10 cellular contexts compared by ENCODE assay signal in the genomic region with DNA sequence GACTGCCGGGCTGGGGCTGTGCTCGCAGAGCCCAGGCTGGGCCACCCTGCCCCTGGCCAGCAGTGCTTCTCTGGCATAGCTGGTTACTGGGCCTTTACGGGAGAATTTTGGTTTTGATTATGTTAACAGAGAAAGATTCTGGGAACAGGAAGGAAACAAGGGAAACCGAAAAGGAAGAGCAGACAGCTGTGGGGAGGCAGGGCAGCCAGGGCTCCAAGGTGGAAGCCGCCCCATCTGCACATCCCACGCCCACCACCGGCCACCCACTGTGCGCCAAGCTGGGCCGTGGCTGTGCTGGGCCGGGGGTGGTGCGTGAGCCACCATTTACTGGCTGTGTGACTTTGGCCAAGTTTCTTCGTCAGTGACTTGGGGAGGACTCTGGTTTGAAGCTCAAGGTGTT. TPM values are rescaled to one million over a fixed set of nuclear protein-coding genes. Genes with fewer than 3 reads are reported as not detected.
A peak's percentile ranks its signal among the peaks of the same experiment; 100 is the strongest.
DNase-seq lines count a peak whose midpoint lies in the region; ATAC-seq and TF ChIP-seq lines count a peak whose summit lies in the region.
"Had no signal": no experiment of that assay in that cellular context is flagged by ENCODE, and none has a peak within 500 bp of the region (broad histone marks: within the 10 kb centered on the region; RNA-seq: fewer than 3 reads in every experiment).

No MANE protein-coding gene starts in this region.

- H3K4ac ChIP-seq in IMR-90 (ENCODE audit: low read depth, low read length) (peak overlapping the region; percentile 65), neuronal stem cell (ENCODE audit: low read length) (peak overlapping the region; percentile 67)

- POLR2A ChIA-PET in IMR-90 (lab: Charles Lee; ENCODE audit: unreplicated experiment), result no interaction called here

- H3K79me1 ChIP-seq in IMR-90 (ENCODE audit: low read depth in 1 of 2, low read length in 2 of 2) (peaks cover 12 to 61% of the 10 kb centered on the region in 2 experiments), neuronal stem cell (ENCODE audit: low read depth, low read length) (no peaks in the 10 kb centered on the region)

- no peak overlapping the region for H3K56ac ChIP-seq in IMR-90 (ENCODE audit: extremely low read depth, insufficient read depth, low read length)

- H2AK5ac ChIP-seq in IMR-90 (ENCODE audit: low read depth, low read length) (peak overlapping the region; percentile 98; the same call in 1 of the 2 replicates), neuronal stem cell (ENCODE audit: low read depth, low read length) (no peak overlapping the region)

- H2BK20ac ChIP-seq in IMR-90 (ENCODE audit: low read depth, low read length), result no peak overlapping the region

- H2AK9ac ChIP-seq in IMR-90 (replicated peaks; ENCODE audit: low read depth, low read length, poor library complexity), result peak overlapping the region; percentile 98

- no peaks in the 10 kb centered on the region for H3K9me3 ChIP-seq in IMR-90 (ENCODE audit: control insufficient read depth, insufficient read depth, low read length)
- H3K9me3 ChIP-seq in neuronal stem cell (replicated peaks in 1 of 2; ENCODE audit: control insufficient read depth in 2 of 2, insufficient read depth in 1 of 2, low read depth in 1 of 2, low read length in 2 of 2), result peaks cover 4 to 12% of the 10 kb centered on the region in 2 donors
- H3K9me3 ChIP-seq: pancreas had no signal

- H2BK15ac ChIP-seq in IMR-90 (ENCODE audit: low read depth, low read length), result no peak overlapping the region
- H2BK15ac ChIP-seq in neuronal stem cell (ENCODE audit: low read length), result no peak overlapping the region

- peak overlapping the region; percentile 41 for H4K91ac ChIP-seq in IMR-90 (ENCODE audit: insufficient read depth, low read depth, low read length)
- H4K91ac ChIP-seq in neuronal stem cell (ENCODE audit: low read depth, low read length, poor library complexity), result no peak overlapping the region

- dilution Hi-C loops in IMR-90 (cut with HindIII; ENCODE audit: low sequenced_read_pairs, unreplicated experiment), result no loop called here

- peak; percentile 24 for DNase-seq in Daoy (ENCODE audit: low read depth)
- DNase-seq in IMR-90, result no peak
- DNase-seq in coronary artery (ENCODE audit: low spot score), result no peak
- no peak for DNase-seq in neuronal stem cell (ENCODE audit: low spot score)
- no peak for DNase-seq in cerebellum (ENCODE audit: low spot score)
- no peak for DNase-seq in mucosa of gallbladder (ENCODE audit: low spot score)
- DNase-seq: activated CD4-positive, alpha-beta T cell treated with anti-CD3 and anti-CD28 coated beads for 1 hour; pancreas had no signal

- H3K9me1 ChIP-seq in IMR-90 (ENCODE audit: insufficient read depth, low read length), result peaks cover 16% of the 10 kb centered on the region; the same call in 1 of the 2 replicates

- H4K20me1 ChIP-seq in IMR-90 (ENCODE audit: insufficient read depth, low read length), result 0 out of 2 replicates have a peak, but pooled peaks cover 4% of the 10 kb centered on the region

- H3K9ac ChIP-seq in IMR-90 (ENCODE audit: low read depth, low read length) (no peak overlapping the region), neuronal stem cell (ENCODE audit: low read depth, low read length, poor library complexity) (peak overlapping the region; percentile 63)

- peak overlapping the region; percentile 55; the same call in 1 of the 2 replicates for H4K5ac ChIP-seq in IMR-90 (ENCODE audit: low read depth, low read length)

- H3K27ac ChIP-seq in IMR-90 (ENCODE audit: insufficient read depth, low read length) (peak overlapping the region; percentile 55; the same call in 1 of the 2 replicates), coronary artery (peak overlapping the region in 1 of 2 donors; percentile 84), neuronal stem cell (replicated peaks; ENCODE audit: low read length) (no peak overlapping the region)

- H2BK12ac ChIP-seq in neuronal stem cell (ENCODE audit: low read length), result peak overlapping the region; percentile 92

- 72% methylated on average over 2 of the region's 12 CpGs; no CpG with 5 or more reads in 1 of the 2 experiments for WGBS in IMR-90 (ENCODE audit: extremely low coverage in 2 of 2, insufficient read length in 1 of 2), 2 experiments
- WGBS in neuronal stem cell (ENCODE audit: extremely low coverage in 2 of 2, insufficient read length in 2 of 2, insufficient replicate concordance in 1 of 2), 2 donors, result no CpG with 5 or more reads among the region's 12 CpGs

- no peaks in the 10 kb centered on the region for H3K27me3 ChIP-seq in IMR-90 (ENCODE audit: control insufficient read depth, insufficient read depth, low read length)
- no peaks in the 10 kb centered on the region for H3K27me3 ChIP-seq in neuronal stem cell (ENCODE audit: control insufficient read depth in 3 of 3, insufficient read depth in 3 of 3, low read depth in 1 of 3, low read length in 3 of 3)
- H3K27me3 ChIP-seq: pancreas had no signal

- ATAC-seq in IMR-90 (ENCODE audit: low read depth) (no peak), HG03565 (IDR thresholded peaks at IDR 0.05; ENCODE audit: unreplicated experiment) (no peak), GM21515 (IDR thresholded peaks at IDR 0.05; ENCODE audit: unreplicated experiment) (no peak)

- TF ChIP-seq RAD21 in IMR-90 (IDR thresholded peaks at IDR 0.05; ENCODE audit: low read length), result no peak

- H3K14ac ChIP-seq in IMR-90 (replicated peaks; ENCODE audit: low read depth, low read length) (0 out of 2 replicates have a peak overlapping the region, but pooled peaks have one; percentile 52), neuronal stem cell (ENCODE audit: low read length) (no peak overlapping the region)

- CTCF ChIA-PET in IMR-90 (lab: Yijun Ruan, JAX), result no interaction called here

- H2AFZ ChIP-seq in IMR-90 (replicated peaks; ENCODE audit: low read length, poor library complexity) (peak overlapping the region; percentile 5), neuronal stem cell (ENCODE audit: low read length) (no peak overlapping the region)

- H4K8ac ChIP-seq in IMR-90 (ENCODE audit: low read depth in 2 of 2, low read length in 2 of 2), result peak overlapping the region; percentile 93 to 96; a peak in 3 of 4 replicates
- H4K8ac ChIP-seq in neuronal stem cell (ENCODE audit: low read depth, low read length), result no peak overlapping the region

- peak overlapping the region; percentile 45; the same call in 1 of the 2 replicates for H3K23ac ChIP-seq in IMR-90 (ENCODE audit: low read depth, low read length)
- H3K23ac ChIP-seq in neuronal stem cell (ENCODE audit: low read depth, low read length, poor library complexity), result no peak overlapping the region

- intact Hi-C loops in IMR-90 (cut with micrococcal nuclease), result no loop called here

- in situ Hi-C loops in IMR-90 (cut with MboI; ENCODE audit: low sequenced_read_pairs), result no loop called here

- no peak for TF ChIP-seq POLR2A in IMR-90 (IDR thresholded peaks at IDR 0.05; ENCODE audit: low read depth, low read length)

- H3K4me1 ChIP-seq in IMR-90 (ENCODE audit: control insufficient read depth, insufficient read depth, low read length), result peaks cover 24% of the 10 kb centered on the region
- H3K4me1 ChIP-seq in neuronal stem cell (ENCODE audit: control insufficient read depth in 2 of 2, insufficient read depth in 1 of 2, low read depth in 1 of 2, low read length in 2 of 2), result peaks cover 23 to 39% of the 10 kb centered on the region in 2 donors

- TF ChIP-seq CTCF in IMR-90 (conservative IDR thresholded peaks at IDR 0.05; ENCODE audit: low read depth, low read length) (no peak), coronary artery (IDR thresholded peaks at IDR 0.05) (no peak)

- no TSS peak for BruUV-seq in IMR-90 (replicated peaks; lab: Mats Ljungman, UMichigan)

- H3K4me3 ChIP-seq in IMR-90 (ENCODE audit: insufficient read depth, low read depth, low read length), result no peak overlapping the region
- H3K4me3 ChIP-seq in coronary artery, result peak overlapping the region; percentile 70
- no peak overlapping the region for H3K4me3 ChIP-seq in neuronal stem cell (ENCODE audit: low read length in 2 of 2)

- H3K4me2 ChIP-seq in IMR-90 (ENCODE audit: low read depth, low read length) (peak overlapping the region; percentile 61), neuronal stem cell (ENCODE audit: insufficient read depth, low read length, poor library complexity, severe bottlenecking) (no peak overlapping the region)

- H3K18ac ChIP-seq in IMR-90 (ENCODE audit: low read depth, low read length), result no peak overlapping the region
- H3K18ac ChIP-seq in neuronal stem cell (ENCODE audit: low read length), result no peak overlapping the region

- H3K36me3 ChIP-seq in IMR-90 (ENCODE audit: control insufficient read depth, insufficient read depth, low read length), result no peaks in the 10 kb centered on the region; the same call in 1 of the 2 replicates
- no peaks in the 10 kb centered on the region for H3K36me3 ChIP-seq in neuronal stem cell (replicated peaks in 1 of 2; ENCODE audit: control insufficient read depth in 2 of 2, insufficient read depth in 2 of 2, low read length in 2 of 2)
- H3K36me3 ChIP-seq: pancreas had no signal

- H2BK120ac ChIP-seq in IMR-90 (ENCODE audit: low read depth, low read length) (no peak overlapping the region), neuronal stem cell (ENCODE audit: low read depth, low read length) (no peak overlapping the region)

- H2BK5ac ChIP-seq in IMR-90 (ENCODE audit: low read depth, low read length, poor library complexity, severe bottlenecking) (no peak overlapping the region), neuronal stem cell (ENCODE audit: low read length) (no peak overlapping the region)

RNA-seq across cellular contexts. Expression of a gene that starts 20.1 kb away (rescaled TPM):
- total RNA-seq in Daoy (2014; rRNA removed; shearing (Covaris generic)), result 14.0 and 16.9 TPM in 2 replicates
- total RNA-seq in IMR-90 (2012; rRNA removed), result 8.9 and 9.0 TPM in 2 replicates
- 37.2 and 45.3 TPM in 2 replicates for polyA plus RNA-seq in IMR-90 (2012; rRNA removed)
- 20.8 and 21.2 TPM in 2 replicates for polyA plus RNA-seq in IMR-90 (2012; cell fraction: cytosol; rRNA removed)
- polyA plus RNA-seq in IMR-90 (2012; cell fraction: nucleus; rRNA removed; ENCODE audit: low replicate concordance), result 229 and 480 TPM in 2 replicates
- 8.1 TPM for polyA plus RNA-seq in neuronal stem cell (2013, experiment 1 of 2)
- polyA plus RNA-seq in neuronal stem cell (2013, experiment 2 of 2), result 8.7 TPM
- 31.2 TPM for total RNA-seq in cerebellum
- total RNA-seq in mucosa of gallbladder, result 62.1 TPM

RNA-seq across cellular contexts. Expression of a gene that starts 30.7 kb away (rescaled TPM):
- 101 and 111 TPM in 2 replicates for total RNA-seq in Daoy (2014; rRNA removed; shearing (Covaris generic))
- total RNA-seq in IMR-90 (2012; rRNA removed), result 117 and 122 TPM in 2 replicates
- polyA plus RNA-seq in IMR-90 (2012; rRNA removed), result 190 and 215 TPM in 2 replicates
- 170 and 354 TPM in 2 replicates for polyA plus RNA-seq in IMR-90 (2012; cell fraction: cytosol; rRNA removed)
- polyA plus RNA-seq in IMR-90 (2012; cell fraction: nucleus; rRNA removed; ENCODE audit: low replicate concordance), result 291 and 369 TPM in 2 replicates
- 169 TPM for polyA plus RNA-seq in neuronal stem cell (2013, experiment 1 of 2)
- polyA plus RNA-seq in neuronal stem cell (2013, experiment 2 of 2), result 159 TPM
- total RNA-seq in cerebellum, result 201 TPM
- 346 TPM for total RNA-seq in mucosa of gallbladder

RNA-seq across cellular contexts. Expression of a gene that starts 56.8 kb away (rescaled TPM):
- 57.6 and 79.4 TPM in 2 replicates for total RNA-seq in Daoy (2014; rRNA removed; shearing (Covaris generic))
- total RNA-seq in IMR-90 (2012; rRNA removed) (33.3 and 36.9 TPM in 2 replicates), cerebellum (6.8 TPM), mucosa of gallbladder (42.2 TPM)
- 38.5 and 46.1 TPM in 2 replicates for polyA plus RNA-seq in IMR-90 (2012; rRNA removed)
- polyA plus RNA-seq in IMR-90 (2012; cell fraction: cytosol; rRNA removed), result 48.6 and 56.4 TPM in 2 replicates
- 120 and 143 TPM in 2 replicates for polyA plus RNA-seq in IMR-90 (2012; cell fraction: nucleus; rRNA removed; ENCODE audit: low replicate concordance)
- polyA plus RNA-seq in neuronal stem cell (2013, experiment 1 of 2), result 14.8 TPM
- polyA plus RNA-seq in neuronal stem cell (2013, experiment 2 of 2), result 15.1 TPM
